ENCODE assay signal across 1 cellular context in the genomic region with DNA sequence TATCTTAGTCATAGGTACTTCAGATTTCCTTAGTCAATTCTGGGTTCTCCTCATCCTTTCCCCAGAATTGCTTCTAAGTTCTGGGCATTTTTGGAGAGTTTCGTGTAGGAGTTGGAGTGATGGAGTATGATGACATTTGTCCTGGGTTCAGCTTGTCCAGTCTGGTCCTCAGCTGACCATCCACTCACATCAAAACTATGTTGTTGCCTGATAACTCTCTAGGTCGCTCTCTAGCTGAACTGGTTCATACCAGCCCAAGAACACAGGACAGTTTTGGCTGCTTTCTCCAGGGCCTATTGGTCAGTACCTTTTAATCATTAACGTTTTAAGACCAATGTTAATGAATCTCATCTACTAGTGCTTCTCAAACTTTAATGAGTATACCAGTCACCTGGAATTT.
TF ChIP-seq lines count a peak whose summit lies in the region.

No MANE protein-coding gene starts in this region.

TF ChIP-seq in K562, 482 proteins besides CTCF, POLR2A, EP300 and RAD21:
- TF ChIP-seq, protein P1, sequence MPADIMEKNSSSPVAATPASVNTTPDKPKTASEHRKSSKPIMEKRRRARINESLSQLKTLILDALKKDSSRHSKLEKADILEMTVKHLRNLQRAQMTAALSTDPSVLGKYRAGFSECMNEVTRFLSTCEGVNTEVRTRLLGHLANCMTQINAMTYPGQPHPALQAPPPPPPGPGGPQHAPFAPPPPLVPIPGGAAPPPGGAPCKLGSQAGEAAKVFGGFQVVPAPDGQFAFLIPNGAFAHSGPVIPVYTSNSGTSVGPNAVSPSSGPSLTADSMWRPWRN (IDR thresholded peaks at IDR 0.05; ENCODE audit: low read depth), result no peak
- TF ChIP-seq ZNF444 (CRISPR knock-in tag; IDR thresholded peaks at IDR 0.05) (no peak), ZZZ3 (IDR thresholded peaks at IDR 0.05) (no peak), ZNF696 (CRISPR knock-in tag; conservative IDR thresholded peaks at IDR 0.05) (no peak), HIVEP1 (CRISPR knock-in tag; IDR thresholded peaks at IDR 0.05) (no peak), HNRNPH1 (optimal IDR thresholded peaks at IDR 0.05; ENCODE audit: low read depth, low read length) (no peak), KDM5B (IDR thresholded peaks at IDR 0.05; ENCODE audit: insufficient replicate concordance, low read depth, low read length) (no peak), MTA3 (IDR thresholded peaks at IDR 0.05; ENCODE audit: borderline replicate concordance) (no peak), STAT5A (IDR thresholded peaks at IDR 0.05; ENCODE audit: borderline replicate concordance, low read length) (no peak), ZNF184 (CRISPR knock-in tag; IDR thresholded peaks at IDR 0.05) (no peak), ARID1B (IDR thresholded peaks at IDR 0.05) (no peak), ZNF699 (CRISPR knock-in tag; IDR thresholded peaks at IDR 0.05; ENCODE audit: insufficient replicate concordance) (no peak), ZSCAN32 (CRISPR knock-in tag; IDR thresholded peaks at IDR 0.05) (no peak), SNIP1 (IDR thresholded peaks at IDR 0.05; ENCODE audit: low read depth) (no peak), NR2F6 (CRISPR knock-in tag; IDR thresholded peaks at IDR 0.05) (no peak), KLF6 (CRISPR knock-in tag; IDR thresholded peaks at IDR 0.05; ENCODE audit: borderline replicate concordance) (no peak), NCOA4 (IDR thresholded peaks at IDR 0.05; ENCODE audit: partially characterized antibody) (no peak), ZNF224 (CRISPR knock-in tag; IDR thresholded peaks at IDR 0.05) (no peak), ZNF778 (CRISPR knock-in tag; IDR thresholded peaks at IDR 0.05) (no peak)
- TF ChIP-seq, protein P2, sequence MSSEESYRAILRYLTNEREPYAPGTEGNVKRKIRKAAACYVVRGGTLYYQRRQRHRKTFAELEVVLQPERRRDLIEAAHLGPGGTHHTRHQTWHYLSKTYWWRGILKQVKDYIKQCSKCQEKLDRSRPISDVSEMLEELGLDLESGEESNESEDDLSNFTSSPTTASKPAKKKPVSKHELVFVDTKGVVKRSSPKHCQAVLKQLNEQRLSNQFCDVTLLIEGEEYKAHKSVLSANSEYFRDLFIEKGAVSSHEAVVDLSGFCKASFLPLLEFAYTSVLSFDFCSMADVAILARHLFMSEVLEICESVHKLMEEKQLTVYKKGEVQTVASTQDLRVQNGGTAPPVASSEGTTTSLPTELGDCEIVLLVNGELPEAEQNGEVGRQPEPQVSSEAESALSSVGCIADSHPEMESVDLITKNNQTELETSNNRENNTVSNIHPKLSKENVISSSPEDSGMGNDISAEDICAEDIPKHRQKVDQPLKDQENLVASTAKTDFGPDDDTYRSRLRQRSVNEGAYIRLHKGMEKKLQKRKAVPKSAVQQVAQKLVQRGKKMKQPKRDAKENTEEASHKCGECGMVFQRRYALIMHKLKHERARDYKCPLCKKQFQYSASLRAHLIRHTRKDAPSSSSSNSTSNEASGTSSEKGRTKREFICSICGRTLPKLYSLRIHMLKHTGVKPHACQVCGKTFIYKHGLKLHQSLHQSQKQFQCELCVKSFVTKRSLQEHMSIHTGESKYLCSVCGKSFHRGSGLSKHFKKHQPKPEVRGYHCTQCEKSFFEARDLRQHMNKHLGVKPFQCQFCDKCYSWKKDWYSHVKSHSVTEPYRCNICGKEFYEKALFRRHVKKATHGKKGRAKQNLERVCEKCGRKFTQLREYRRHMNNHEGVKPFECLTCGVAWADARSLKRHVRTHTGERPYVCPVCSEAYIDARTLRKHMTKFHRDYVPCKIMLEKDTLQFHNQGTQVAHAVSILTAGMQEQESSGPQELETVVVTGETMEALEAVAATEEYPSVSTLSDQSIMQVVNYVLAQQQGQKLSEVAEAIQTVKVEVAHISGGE (CRISPR knock-in tag; IDR thresholded peaks at IDR 0.05), result no peak
